Comparison of ENCODE assay signal across 1 cellular context in genomic region chr1:66464802-66465201, GRCh38.
TF ChIP-seq lines count a peak whose summit lies in the region.

No MANE protein-coding gene starts in this region.

TF ChIP-seq in IMR-90, 13 proteins besides CTCF, POLR2A, EP300 and RAD21:
- TF ChIP-seq CHD1 (IDR thresholded peaks at IDR 0.05; ENCODE audit: low read depth, low read length): no peak
- TF ChIP-seq SMC3 (IDR thresholded peaks at IDR 0.05; ENCODE audit: low read depth, low read length): no peak
- 0 out of 2 replicates have a peak, but pooled peaks have one; percentile 27 for TF ChIP-seq NFE2L2 (IDR thresholded peaks at IDR 0.05; ENCODE audit: low read depth, low read length)
- TF ChIP-seq BHLHE40 (IDR thresholded peaks at IDR 0.05; ENCODE audit: low read depth, low read length): 0 out of 2 replicates have a peak, but pooled peaks have one; percentile 38
- peak; percentile 1; the same call in 1 of the 2 replicates for TF ChIP-seq CEBPB (IDR thresholded peaks at IDR 0.05; ENCODE audit: low read depth, low read length)
- TF ChIP-seq RFX5 (IDR thresholded peaks at IDR 0.05; ENCODE audit: low read depth, low read length): no peak
- TF ChIP-seq ELK1 (IDR thresholded peaks at IDR 0.05; ENCODE audit: borderline replicate concordance, low read depth, low read length): no peak
- TF ChIP-seq USF2 (IDR thresholded peaks at IDR 0.05; ENCODE audit: low read depth, low read length): peak; percentile 96
- no peak for TF ChIP-seq MAZ (IDR thresholded peaks at IDR 0.05; ENCODE audit: borderline replicate concordance, low read depth, low read length)
- TF ChIP-seq RCOR1 (IDR thresholded peaks at IDR 0.05; ENCODE audit: insufficient replicate concordance, low read length): peak; percentile 32
- TF ChIP-seq FOS (IDR thresholded peaks at IDR 0.05; ENCODE audit: low read depth, low read length): peak; percentile 77
- TF ChIP-seq MAFK (IDR thresholded peaks at IDR 0.05; ENCODE audit: low read depth, low read length): no peak; the same call in 1 of the 2 replicates
- TF ChIP-seq MXI1 (IDR thresholded peaks at IDR 0.05; ENCODE audit: borderline replicate concordance, low read depth, low read length): no peak
